In genomic region chr12:24039113-24039525, GRCh38 we compare ENCODE assay signal across 14 cellular contexts.
DNase-seq lines count a peak whose midpoint lies in the region; ATAC-seq and TF ChIP-seq lines count a peak whose summit lies in the region.
"Had no signal": no experiment of that assay in that cellular context is flagged by ENCODE, and none has a peak within 500 bp of the region (broad histone marks: within the 10 kb centered on the region; RNA-seq: fewer than 3 reads in every experiment).

No MANE protein-coding gene starts in this region.

- H3K9me3 Mint-ChIP-seq in naive thymus-derived CD8-positive, alpha-beta T cell = peaks cover 0 to 2% (median 0%) of the 10 kb centered on the region in 9 donors
- H3K9me3 Mint-ChIP-seq: naive B cell had no signal

- H3K36me3 Mint-ChIP-seq in naive thymus-derived CD8-positive, alpha-beta T cell = no peaks in the 10 kb centered on the region
- H3K36me3 Mint-ChIP-seq: CD8-positive, alpha-beta memory T cell; naive B cell; T-cell had no signal

- POLR2A ChIA-PET in naive thymus-derived CD8-positive, alpha-beta T cell (lab: Charles Lee) = no interaction called here

- no peak for TF ChIP-seq CTCF in foreskin fibroblast (IDR thresholded peaks at IDR 0.05; ENCODE audit: low read depth, low read length)

- intact Hi-C loops in sciatic nerve (cut with DNase I) = no loop called here

- no peak overlapping the region for H3K4me3 Mint-ChIP-seq in naive thymus-derived CD8-positive, alpha-beta T cell
- H3K4me3 Mint-ChIP-seq: CD8-positive, alpha-beta memory T cell; naive B cell; T-cell had no signal

- no peak overlapping the region for H3K4me3 ChIP-seq in foreskin fibroblast (ENCODE audit: low read depth in 1 of 2, low read length in 2 of 2)
- H3K4me3 ChIP-seq: cardiac muscle cell, skin epidermis had no signal

- no peaks in the 10 kb centered on the region for H3K27me3 Mint-ChIP-seq in naive thymus-derived CD8-positive, alpha-beta T cell
- H3K27me3 Mint-ChIP-seq: CD8-positive, alpha-beta memory T cell; naive B cell; T-cell had no signal

- DNase-seq in HPDE6-E6E7 (ENCODE audit: extremely low spot score) (peak; percentile 4), amniotic epithelial cell (ENCODE audit: low read depth) (peak; percentile 89), foreskin fibroblast (peak; percentile 4 to 6), sciatic nerve (ENCODE audit: low spot score) (no peak), nucleus accumbens (lab: John Stamatoyannopoulos, UW) (no peak)
- DNase-seq in naive thymus-derived CD8-positive, alpha-beta T cell = no peak
- DNase-seq: activated CD4-positive, alpha-beta T cell treated with anti-CD3 and anti-CD28 coated beads for 4 hours; CD8-positive, alpha-beta memory T cell; erythroblast; naive B cell; T-cell had no signal

- H3K4me1 Mint-ChIP-seq in naive thymus-derived CD8-positive, alpha-beta T cell = no peaks in the 10 kb centered on the region
- H3K4me1 Mint-ChIP-seq: CD8-positive, alpha-beta memory T cell; naive B cell; T-cell had no signal

- no peak overlapping the region for H3K27ac Mint-ChIP-seq in naive thymus-derived CD8-positive, alpha-beta T cell
- H3K27ac Mint-ChIP-seq: CD8-positive, alpha-beta memory T cell; naive B cell; T-cell had no signal

- peak; percentile 70 for ATAC-seq in sciatic nerve
- ATAC-seq in HG02973 (IDR thresholded peaks at IDR 0.05; ENCODE audit: unreplicated experiment) = no peak
- ATAC-seq in naive thymus-derived CD8-positive, alpha-beta T cell = no peak
- ATAC-seq: T-cell had no signal

Comparison
In these comparisons a context has a peak if more than half of its experiments do, and no peak if none do; other contexts are left out.
1. DNase-seq: peak in HPDE6-E6E7 (single experiment), amniotic epithelial cell (single experiment) and foreskin fibroblast (2 of 2); none in sciatic nerve (single experiment), nucleus accumbens (0 of 56) and naive thymus-derived CD8-positive, alpha-beta T cell (0 of 10).